In genomic region chr18:72160504-72161445, GRCh38 we compare ENCODE assay signal across 12 cellular contexts.
DNase-seq lines count a peak whose midpoint lies in the region; ATAC-seq and TF ChIP-seq lines count a peak whose summit lies in the region.
"Had no signal": no experiment of that assay in that cellular context is flagged by ENCODE, and none has a peak within 500 bp of the region (broad histone marks: within the 10 kb centered on the region; RNA-seq: fewer than 3 reads in every experiment).

No MANE protein-coding gene starts in this region.

- no peak overlapping the region for H3K27ac ChIP-seq in gastroesophageal sphincter
- H3K27ac ChIP-seq: left lung had no signal

- H3K27me3 ChIP-seq in gastroesophageal sphincter, result no peaks in the 10 kb centered on the region
- H3K27me3 ChIP-seq: left lung had no signal

- no peak overlapping the region for H3K4me3 Mint-ChIP-seq in stimulated activated naive CD8-positive, alpha-beta T cell treated with anti-CD3 and anti-CD28 coated beads, Interleukin-15, amount 100 ng/mL, for 72 hours
- H3K4me3 Mint-ChIP-seq: T-cell had no signal

- no peak overlapping the region for H3K4me3 ChIP-seq in gastroesophageal sphincter
- H3K4me3 ChIP-seq: left lung had no signal

- no peak for TF ChIP-seq CTCF in gastroesophageal sphincter (IDR thresholded peaks at IDR 0.05)

- 44 to 66% methylated on average over 5 of the region's 5 CpGs for WGBS in gastroesophageal sphincter (ENCODE audit: low coverage in 1 of 2), 2 donors

- no peaks in the 10 kb centered on the region for H3K4me1 Mint-ChIP-seq in stimulated activated naive CD8-positive, alpha-beta T cell treated with anti-CD3 and anti-CD28 coated beads, Interleukin-15, amount 100 ng/mL, for 72 hours
- H3K4me1 Mint-ChIP-seq: T-cell had no signal

- peaks cover 0 to under 1% (median 0%) of the 10 kb centered on the region in 3 donors for H3K4me1 ChIP-seq in gastroesophageal sphincter
- H3K4me1 ChIP-seq: Caco-2, left lung had no signal

- TF ChIP-seq POLR2A in gastroesophageal sphincter (IDR thresholded peaks at IDR 0.05), result no peak

- H3K27ac Mint-ChIP-seq in stimulated activated naive CD8-positive, alpha-beta T cell treated with anti-CD3 and anti-CD28 coated beads, Interleukin-15, amount 100 ng/mL, for 72 hours, result no peak overlapping the region
- H3K27ac Mint-ChIP-seq: T-cell had no signal

- ATAC-seq in GM18858 (IDR thresholded peaks at IDR 0.05; ENCODE audit: unreplicated experiment) (peak; percentile 72), HG02678 (IDR thresholded peaks at IDR 0.05; ENCODE audit: unreplicated experiment) (peak; percentile 62), esophagus mucosa (peak; percentile 35), gastroesophageal sphincter (no peak)
- ATAC-seq in stimulated activated naive CD8-positive, alpha-beta T cell treated with anti-CD3 and anti-CD28 coated beads, Interleukin-15, Interleukin-2, amounts not matched to agents 100 U/mL and 50 U/mL, for 24 hours, result no peak
- ATAC-seq in stimulated activated naive CD8-positive, alpha-beta T cell treated with anti-CD3 and anti-CD28 coated beads, Interleukin-15, amount 100 ng/mL, for 72 hours, result no peak
- ATAC-seq: left lung, T-cell had no signal

- peak; percentile 64 for DNase-seq in NCI-H1417 treated with DMSO at 0.1 percent for 48 hours (lab: John Stamatoyannopoulos, UW)
- no peak for DNase-seq in EL
- no peak for DNase-seq in stimulated activated naive CD8-positive, alpha-beta T cell treated with anti-CD3 and anti-CD28 coated beads, Interleukin-15, Interleukin-2, amounts not matched to agents 100 U/mL and 50 U/mL, for 24 hours
- DNase-seq in stimulated activated naive CD8-positive, alpha-beta T cell treated with anti-CD3 and anti-CD28 coated beads, Interleukin-15, amount 100 ng/mL, for 72 hours, result no peak
- DNase-seq: activated CD8-positive, alpha-beta memory T cell treated with anti-CD3 and anti-CD28 coated beads, Interleukin-2, amount 50 U/mL, for 48 hours; Caco-2; left lung; T-cell had no signal

- H3K9me3 Mint-ChIP-seq in stimulated activated naive CD8-positive, alpha-beta T cell treated with anti-CD3 and anti-CD28 coated beads, Interleukin-15, amount 100 ng/mL, for 72 hours, result peaks cover 4% of the 10 kb centered on the region in 2 donors

- TF ChIP-seq EP300 in gastroesophageal sphincter (IDR thresholded peaks at IDR 0.05), result no peak

- no peaks in the 10 kb centered on the region for H3K27me3 Mint-ChIP-seq in stimulated activated naive CD8-positive, alpha-beta T cell treated with anti-CD3 and anti-CD28 coated beads, Interleukin-15, amount 100 ng/mL, for 72 hours
- H3K27me3 Mint-ChIP-seq: T-cell had no signal

- no peaks in the 10 kb centered on the region for H3K9me3 ChIP-seq in gastroesophageal sphincter
- H3K9me3 ChIP-seq: Caco-2, left lung had no signal

- H3K36me3 ChIP-seq in gastroesophageal sphincter, result no peaks in the 10 kb centered on the region
- H3K36me3 ChIP-seq: left lung had no signal

Comparison
In these comparisons a context has a peak if more than half of its experiments do, and no peak if none do; other contexts are left out.
1. ATAC-seq: peak in GM18858 (single experiment), HG02678 (single experiment) and esophagus mucosa (single experiment); none in stimulated activated naive CD8-positive, alpha-beta T cell treated with anti-CD3 and anti-CD28 coated beads, Interleukin-15, Interleukin-2, amounts not matched to agents 100 U/mL and 50 U/mL, for 24 hours (single experiment), gastroesophageal sphincter (single experiment) and stimulated activated naive CD8-positive, alpha-beta T cell treated with anti-CD3 and anti-CD28 coated beads, Interleukin-15, amount 100 ng/mL, for 72 hours (single experiment).